20 cellular contexts compared by ENCODE assay signal in the genomic region with DNA sequence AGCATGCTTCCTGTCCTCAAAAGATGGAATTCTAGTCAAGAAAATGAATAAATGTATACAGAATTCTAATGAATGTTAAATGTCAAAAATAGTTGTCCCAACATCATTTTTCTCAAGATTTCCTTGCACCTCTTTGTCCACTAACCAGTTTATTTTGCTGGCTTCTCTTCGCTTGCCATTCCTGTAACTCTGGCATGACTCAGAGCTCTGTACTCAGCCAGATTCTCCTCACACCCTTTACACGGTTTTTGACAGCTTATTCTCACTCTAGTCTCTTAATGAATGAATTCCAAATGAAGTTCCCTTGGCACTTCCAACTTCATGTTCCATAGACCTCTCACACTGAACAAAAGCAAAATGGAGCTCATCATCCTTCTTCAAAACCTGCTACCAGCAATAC.
A peak's percentile ranks its signal among the peaks of the same experiment; 100 is the strongest.
DNase-seq lines count a peak whose midpoint lies in the region; ATAC-seq and TF ChIP-seq lines count a peak whose summit lies in the region.
"Had no signal": no experiment of that assay in that cellular context is flagged by ENCODE, and none has a peak within 500 bp of the region (broad histone marks: within the 10 kb centered on the region; RNA-seq: fewer than 3 reads in every experiment).

No MANE protein-coding gene starts in this region.

- no peak for TF ChIP-seq RAD21 in IMR-90 (IDR thresholded peaks at IDR 0.05; ENCODE audit: low read length)

- POLR2A ChIA-PET in IMR-90 (lab: Charles Lee; ENCODE audit: unreplicated experiment) = no interaction called here

- H2AK9ac ChIP-seq in IMR-90 (replicated peaks; ENCODE audit: low read depth, low read length, poor library complexity) = no peak overlapping the region

- H3K23ac ChIP-seq in IMR-90 (ENCODE audit: low read depth, low read length) = no peak overlapping the region

- H3K4me2 ChIP-seq in IMR-90 (ENCODE audit: low read depth, low read length) = peak overlapping the region; percentile 58; the same call in 1 of the 2 replicates
- H3K4me2 ChIP-seq: BLaER1 had no signal

- no peaks in the 10 kb centered on the region for H3K27me3 ChIP-seq in IMR-90 (ENCODE audit: control insufficient read depth, insufficient read depth, low read length)
- no peaks in the 10 kb centered on the region for H3K27me3 ChIP-seq in vagina
- no peaks in the 10 kb centered on the region for H3K27me3 ChIP-seq in left ventricle myocardium inferior (ENCODE audit: low read depth)
- H3K27me3 ChIP-seq: BLaER1 had no signal

- no TSS peak for BruUV-seq in IMR-90 (replicated peaks; lab: Mats Ljungman, UMichigan)

- H3K14ac ChIP-seq in IMR-90 (replicated peaks; ENCODE audit: low read depth, low read length) = peak overlapping the region; percentile 8; the same call in 1 of the 2 replicates

- peak overlapping the region; percentile 5; the same call in 1 of the 2 replicates for H3K18ac ChIP-seq in IMR-90 (ENCODE audit: low read depth, low read length)

- H2BK120ac ChIP-seq in IMR-90 (ENCODE audit: low read depth, low read length) = peak overlapping the region; percentile 73; the same call in 1 of the 2 replicates

- intact Hi-C loops in IMR-90 (cut with micrococcal nuclease) = no loop called here
- intact Hi-C loops in vagina (cut with DNase I) = no loop called here
- intact Hi-C loops in left ventricle myocardium inferior (cut with micrococcal nuclease) = no loop called here

- H3K27ac ChIP-seq in IMR-90 (ENCODE audit: insufficient read depth, low read length) (no peak overlapping the region), vagina (no peak overlapping the region), left ventricle myocardium inferior (replicated peaks) (no peak overlapping the region)
- H3K27ac ChIP-seq: BLaER1 had no signal

- H3K9me3 ChIP-seq in IMR-90 (ENCODE audit: control insufficient read depth, insufficient read depth, low read length) (no peaks in the 10 kb centered on the region), vagina (no peaks in the 10 kb centered on the region), left ventricle myocardium inferior (replicated peaks) (no peaks in the 10 kb centered on the region)
- H3K9me3 ChIP-seq: BLaER1 had no signal

- no peak overlapping the region for H4K5ac ChIP-seq in IMR-90 (ENCODE audit: low read depth, low read length)

- TF ChIP-seq POLR2A in IMR-90 (IDR thresholded peaks at IDR 0.05; ENCODE audit: low read depth, low read length) (no peak), vagina (IDR thresholded peaks at IDR 0.05) (no peak)

- WGBS in IMR-90 (ENCODE audit: extremely low coverage in 2 of 2, insufficient read length in 1 of 2), 2 experiments = 43% methylated on average over 1 of the region's 2 CpGs; no CpG with 5 or more reads in 1 of the 2 experiments

- H2BK5ac ChIP-seq in IMR-90 (ENCODE audit: low read depth, low read length, poor library complexity, severe bottlenecking) = peak overlapping the region; percentile 10

- H3K36me3 ChIP-seq in IMR-90 (ENCODE audit: control insufficient read depth, insufficient read depth, low read length) (no peaks in the 10 kb centered on the region), vagina (no peaks in the 10 kb centered on the region), left ventricle myocardium inferior (no peaks in the 10 kb centered on the region)
- H3K36me3 ChIP-seq: BLaER1 had no signal

- peak overlapping the region; percentile 54; the same call in 1 of the 2 replicates for H3K4ac ChIP-seq in IMR-90 (ENCODE audit: low read depth, low read length)

- H2AK5ac ChIP-seq in IMR-90 (ENCODE audit: low read depth, low read length) = peak overlapping the region; percentile 20; the same call in 1 of the 2 replicates

- H3K56ac ChIP-seq in IMR-90 (ENCODE audit: extremely low read depth, insufficient read depth, low read length) = no peak overlapping the region

- dilution Hi-C loops in IMR-90 (cut with HindIII; ENCODE audit: low sequenced_read_pairs, unreplicated experiment) = no loop called here

- H2BK20ac ChIP-seq in IMR-90 (ENCODE audit: low read depth, low read length) = peak overlapping the region; percentile 58

- peak overlapping the region in 1 of 2 experiments; percentile 18; a peak in 2 of 4 replicates for H4K8ac ChIP-seq in IMR-90 (ENCODE audit: low read depth in 2 of 2, low read length in 2 of 2)

- no peaks in the 10 kb centered on the region for H4K20me1 ChIP-seq in IMR-90 (ENCODE audit: insufficient read depth, low read length)
- H4K20me1 ChIP-seq: BLaER1 had no signal

- H4K91ac ChIP-seq in IMR-90 (ENCODE audit: insufficient read depth, low read depth, low read length) = no peak overlapping the region; the same call in 1 of the 2 replicates

- H3K9me1 ChIP-seq in IMR-90 (ENCODE audit: insufficient read depth, low read length) = peaks cover 3% of the 10 kb centered on the region; the same call in 1 of the 2 replicates

- peak; percentile 38 for DNase-seq in EH (ENCODE audit: low read depth)
- peak; percentile 31 for DNase-seq in IMR-90
- DNase-seq in epithelial cell of esophagus (ENCODE audit: low read depth) = peak; percentile 41
- peak; percentile 16 for DNase-seq in inferior parietal cortex (ENCODE audit: extremely low spot score)
- DNase-seq in vagina (ENCODE audit: extremely low spot score in 2 of 2) = no peak
- no peak for DNase-seq in amniotic stem cell (lab: John Stamatoyannopoulos, UW)
- DNase-seq in left ventricle myocardium inferior = no peak
- DNase-seq in hypothalamus (lab: John Stamatoyannopoulos, UW) = no peak
- DNase-seq: ACHN; CD8-positive, alpha-beta memory T cell; DND-41; H7; NCI-H1105; NCI-H187; NCI-H2171; NCI-H446 treated with DMSO at 0.1 percent for 48 hours; NCI-H748 treated with DMSO at 0.1 percent for 48 hours; SHP77 had no signal

- no peak overlapping the region for H3K4me3 ChIP-seq in IMR-90 (ENCODE audit: insufficient read depth, low read depth, low read length)
- H3K4me3 ChIP-seq in epithelial cell of esophagus (ENCODE audit: low read length) = no peak overlapping the region
- H3K4me3 ChIP-seq in vagina = no peak overlapping the region
- H3K4me3 ChIP-seq in left ventricle myocardium inferior = no peak overlapping the region
- H3K4me3 ChIP-seq: BLaER1 had no signal

- no peak overlapping the region for H2AFZ ChIP-seq in IMR-90 (replicated peaks; ENCODE audit: low read length, poor library complexity)

- in situ Hi-C loops in IMR-90 (cut with MboI; ENCODE audit: low sequenced_read_pairs) = no loop called here

- no peak overlapping the region for H3K9ac ChIP-seq in IMR-90 (ENCODE audit: low read depth, low read length)
- H3K9ac ChIP-seq: BLaER1 had no signal

- ATAC-seq in IMR-90 (ENCODE audit: low read depth) = peak; percentile 64
- ATAC-seq: Panc1 had no signal

- H3K79me1 ChIP-seq in IMR-90 (ENCODE audit: low read depth in 1 of 2, low read length in 2 of 2) = no peaks in the 10 kb centered on the region

- H2BK15ac ChIP-seq in IMR-90 (ENCODE audit: low read depth, low read length) = peak overlapping the region; percentile 30; the same call in 1 of the 3 replicates

- H3K4me1 ChIP-seq in IMR-90 (ENCODE audit: control insufficient read depth, insufficient read depth, low read length) = no peaks in the 10 kb centered on the region; the same call in 1 of the 2 replicates
- H3K4me1 ChIP-seq in vagina = no peaks in the 10 kb centered on the region
- no peaks in the 10 kb centered on the region for H3K4me1 ChIP-seq in left ventricle myocardium inferior

- TF ChIP-seq CTCF in IMR-90 (conservative IDR thresholded peaks at IDR 0.05; ENCODE audit: low read depth, low read length) (no peak), epithelial cell of esophagus (IDR thresholded peaks at IDR 0.05; ENCODE audit: insufficient read depth, low read depth, low read length, missing control alignments) (no peak), vagina (IDR thresholded peaks at IDR 0.05) (no peak), left ventricle myocardium inferior (IDR thresholded peaks at IDR 0.05; ENCODE audit: borderline replicate concordance) (no peak)

- CTCF ChIA-PET in IMR-90 (lab: Yijun Ruan, JAX) = no interaction called here

TF ChIP-seq in IMR-90, 13 proteins besides CTCF, POLR2A, EP300 and RAD21:
- TF ChIP-seq CHD1 (IDR thresholded peaks at IDR 0.05; ENCODE audit: low read depth, low read length) (no peak), ELK1 (IDR thresholded peaks at IDR 0.05; ENCODE audit: borderline replicate concordance, low read depth, low read length) (no peak), SMC3 (IDR thresholded peaks at IDR 0.05; ENCODE audit: low read depth, low read length) (no peak), RFX5 (IDR thresholded peaks at IDR 0.05; ENCODE audit: low read depth, low read length) (no peak), NFE2L2 (IDR thresholded peaks at IDR 0.05; ENCODE audit: low read depth, low read length) (no peak)

Comparison
In these comparisons a context has a peak if more than half of its experiments do, and no peak if none do; other contexts are left out.
1. DNase-seq: peak in EH (single experiment), IMR-90 (single experiment), epithelial cell of esophagus (single experiment) and inferior parietal cortex (single experiment); none in vagina (0 of 2), amniotic stem cell (single experiment), left ventricle myocardium inferior (single experiment) and hypothalamus (0 of 51).